ENCODE assay signal across 1 cellular context in the genomic region with DNA sequence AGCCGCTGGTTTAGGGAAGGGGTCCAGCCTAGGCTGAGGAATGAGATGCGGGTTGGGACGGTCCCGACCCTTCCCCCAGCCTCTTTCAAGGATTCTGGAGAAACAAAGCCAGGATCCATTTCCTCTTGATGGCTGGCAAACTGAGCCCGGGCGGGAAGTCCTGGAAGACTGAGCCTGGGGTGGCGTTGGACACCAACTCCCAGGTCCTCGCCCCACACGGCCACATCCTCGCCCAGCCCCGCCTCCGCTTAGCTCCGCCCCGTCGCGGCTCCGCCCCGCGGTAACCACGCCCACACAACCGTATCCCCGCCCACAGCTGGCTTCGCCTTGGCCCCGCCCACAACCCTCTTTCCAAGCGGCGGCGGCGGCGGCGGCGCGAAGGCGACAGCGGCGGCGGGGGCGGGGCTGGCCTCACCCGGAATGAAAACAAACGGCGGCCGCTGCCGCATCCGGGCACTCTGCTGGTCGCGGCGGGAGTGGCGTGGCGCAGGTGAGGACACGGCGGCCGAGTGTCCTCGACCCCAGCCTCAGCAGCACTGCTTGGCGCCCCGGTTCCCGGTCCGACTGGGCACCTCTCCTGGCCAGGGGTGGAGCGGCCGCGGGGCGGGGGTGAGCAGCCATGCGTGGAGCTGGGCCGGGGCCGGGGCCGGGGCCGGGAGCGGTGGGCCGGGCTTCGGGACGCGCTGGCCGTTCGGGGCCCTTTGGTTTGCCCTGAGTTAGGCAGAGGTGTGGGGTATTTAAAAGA.
A peak's percentile ranks its signal among the peaks of the same experiment; 100 is the strongest.
TF ChIP-seq lines count a peak whose summit lies in the region.

Gene NUB1 (plus strand): TSS at position 456 of the 745 bp plus-strand sequence. CDS start 3,538 bp downstream, outside the sequence.

TF ChIP-seq in GM12878, 131 proteins besides CTCF, POLR2A, EP300 and RAD21 (continued from another document):
- TF ChIP-seq SMC3 (IDR thresholded peaks at IDR 0.05; ENCODE audit: borderline replicate concordance, low read length) (no peak), ZSCAN29 (IDR thresholded peaks at IDR 0.05) (no peak), HDAC6 (IDR thresholded peaks at IDR 0.05; ENCODE audit: unreplicated experiment) (no peak), MEF2B (IDR thresholded peaks at IDR 0.05; ENCODE audit: partially characterized antibody, poor library complexity, severe bottlenecking) (no peak), ETV6 (conservative IDR thresholded peaks at IDR 0.05 in 1 of 2, IDR thresholded peaks at IDR 0.05 in 1 of 2; ENCODE audit: borderline replicate concordance in 1 of 2, low read depth in 1 of 2) (no peak), CBFB (IDR thresholded peaks at IDR 0.05; ENCODE audit: low read depth) (no peak), PAX5 (IDR thresholded peaks at IDR 0.05; ENCODE audit: borderline replicate concordance, low read depth, low read length) (peak; percentile 77; the same call in 1 of the 2 replicates), IKZF2 (IDR thresholded peaks at IDR 0.05) (no peak), TCF3 (IDR thresholded peaks at IDR 0.05; ENCODE audit: borderline replicate concordance, insufficient read depth, low read depth, low read length) (no peak), BHLHE40 (IDR thresholded peaks at IDR 0.05; ENCODE audit: borderline replicate concordance in 1 of 2, low read depth in 2 of 2, low read length in 1 of 2) (peak in 1 of 2 experiments; percentile 54; a peak in 2 of 4 replicates), IKZF1 (conservative IDR thresholded peaks at IDR 0.05) (peak; percentile 61), JUNB (IDR thresholded peaks at IDR 0.05) (no peak), NFXL1 (IDR thresholded peaks at IDR 0.05; ENCODE audit: borderline replicate concordance) (no peak), CREM (IDR thresholded peaks at IDR 0.05; ENCODE audit: low read depth) (0 out of 2 replicates have a peak, but pooled peaks have one; percentile 19), SREBF2 (IDR thresholded peaks at IDR 0.05; ENCODE audit: low read length) (no peak), CREB1 (IDR thresholded peaks at IDR 0.05; ENCODE audit: low read depth) (peak; percentile 32; the same call in 1 of the 2 replicates), TARDBP (IDR thresholded peaks at IDR 0.05; ENCODE audit: borderline replicate concordance) (no peak), GABPA (IDR thresholded peaks at IDR 0.05; ENCODE audit: low read depth) (peak; percentile 84), BMI1 (IDR thresholded peaks at IDR 0.05; ENCODE audit: borderline replicate concordance) (no peak), ELK1 (IDR thresholded peaks at IDR 0.05; ENCODE audit: low read depth, low read length) (no peak), POU2F2 (IDR thresholded peaks at IDR 0.05; ENCODE audit: borderline replicate concordance, low read depth, low read length) (0 out of 3 replicates have a peak, but pooled peaks have one; percentile 17), CEBPZ (IDR thresholded peaks at IDR 0.05; ENCODE audit: low read depth, low read length) (no peak), NBN (IDR thresholded peaks at IDR 0.05) (no peak), NR2F1 (conservative IDR thresholded peaks at IDR 0.05) (0 out of 2 replicates have a peak, but pooled peaks have one; percentile 27)
- TF ChIP-seq, protein P1, sequence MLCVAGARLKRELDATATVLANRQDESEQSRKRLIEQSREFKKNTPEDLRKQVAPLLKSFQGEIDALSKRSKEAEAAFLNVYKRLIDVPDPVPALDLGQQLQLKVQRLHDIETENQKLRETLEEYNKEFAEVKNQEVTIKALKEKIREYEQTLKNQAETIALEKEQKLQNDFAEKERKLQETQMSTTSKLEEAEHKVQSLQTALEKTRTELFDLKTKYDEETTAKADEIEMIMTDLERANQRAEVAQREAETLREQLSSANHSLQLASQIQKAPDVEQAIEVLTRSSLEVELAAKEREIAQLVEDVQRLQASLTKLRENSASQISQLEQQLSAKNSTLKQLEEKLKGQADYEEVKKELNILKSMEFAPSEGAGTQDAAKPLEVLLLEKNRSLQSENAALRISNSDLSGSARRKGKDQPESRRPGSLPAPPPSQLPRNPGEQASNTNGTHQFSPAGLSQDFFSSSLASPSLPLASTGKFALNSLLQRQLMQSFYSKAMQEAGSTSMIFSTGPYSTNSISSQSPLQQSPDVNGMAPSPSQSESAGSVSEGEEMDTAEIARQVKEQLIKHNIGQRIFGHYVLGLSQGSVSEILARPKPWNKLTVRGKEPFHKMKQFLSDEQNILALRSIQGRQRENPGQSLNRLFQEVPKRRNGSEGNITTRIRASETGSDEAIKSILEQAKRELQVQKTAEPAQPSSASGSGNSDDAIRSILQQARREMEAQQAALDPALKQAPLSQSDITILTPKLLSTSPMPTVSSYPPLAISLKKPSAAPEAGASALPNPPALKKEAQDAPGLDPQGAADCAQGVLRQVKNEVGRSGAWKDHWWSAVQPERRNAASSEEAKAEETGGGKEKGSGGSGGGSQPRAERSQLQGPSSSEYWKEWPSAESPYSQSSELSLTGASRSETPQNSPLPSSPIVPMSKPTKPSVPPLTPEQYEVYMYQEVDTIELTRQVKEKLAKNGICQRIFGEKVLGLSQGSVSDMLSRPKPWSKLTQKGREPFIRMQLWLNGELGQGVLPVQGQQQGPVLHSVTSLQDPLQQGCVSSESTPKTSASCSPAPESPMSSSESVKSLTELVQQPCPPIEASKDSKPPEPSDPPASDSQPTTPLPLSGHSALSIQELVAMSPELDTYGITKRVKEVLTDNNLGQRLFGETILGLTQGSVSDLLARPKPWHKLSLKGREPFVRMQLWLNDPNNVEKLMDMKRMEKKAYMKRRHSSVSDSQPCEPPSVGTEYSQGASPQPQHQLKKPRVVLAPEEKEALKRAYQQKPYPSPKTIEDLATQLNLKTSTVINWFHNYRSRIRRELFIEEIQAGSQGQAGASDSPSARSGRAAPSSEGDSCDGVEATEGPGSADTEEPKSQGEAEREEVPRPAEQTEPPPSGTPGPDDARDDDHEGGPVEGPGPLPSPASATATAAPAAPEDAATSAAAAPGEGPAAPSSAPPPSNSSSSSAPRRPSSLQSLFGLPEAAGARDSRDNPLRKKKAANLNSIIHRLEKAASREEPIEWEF (IDR thresholded peaks at IDR 0.05; ENCODE audit: insufficient replicate concordance, low read depth, low read length), result no peak
- TF ChIP-seq, protein P2, sequence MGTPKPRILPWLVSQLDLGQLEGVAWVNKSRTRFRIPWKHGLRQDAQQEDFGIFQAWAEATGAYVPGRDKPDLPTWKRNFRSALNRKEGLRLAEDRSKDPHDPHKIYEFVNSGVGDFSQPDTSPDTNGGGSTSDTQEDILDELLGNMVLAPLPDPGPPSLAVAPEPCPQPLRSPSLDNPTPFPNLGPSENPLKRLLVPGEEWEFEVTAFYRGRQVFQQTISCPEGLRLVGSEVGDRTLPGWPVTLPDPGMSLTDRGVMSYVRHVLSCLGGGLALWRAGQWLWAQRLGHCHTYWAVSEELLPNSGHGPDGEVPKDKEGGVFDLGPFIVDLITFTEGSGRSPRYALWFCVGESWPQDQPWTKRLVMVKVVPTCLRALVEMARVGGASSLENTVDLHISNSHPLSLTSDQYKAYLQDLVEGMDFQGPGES (IDR thresholded peaks at IDR 0.05), result no peak
- TF ChIP-seq, protein P3, sequence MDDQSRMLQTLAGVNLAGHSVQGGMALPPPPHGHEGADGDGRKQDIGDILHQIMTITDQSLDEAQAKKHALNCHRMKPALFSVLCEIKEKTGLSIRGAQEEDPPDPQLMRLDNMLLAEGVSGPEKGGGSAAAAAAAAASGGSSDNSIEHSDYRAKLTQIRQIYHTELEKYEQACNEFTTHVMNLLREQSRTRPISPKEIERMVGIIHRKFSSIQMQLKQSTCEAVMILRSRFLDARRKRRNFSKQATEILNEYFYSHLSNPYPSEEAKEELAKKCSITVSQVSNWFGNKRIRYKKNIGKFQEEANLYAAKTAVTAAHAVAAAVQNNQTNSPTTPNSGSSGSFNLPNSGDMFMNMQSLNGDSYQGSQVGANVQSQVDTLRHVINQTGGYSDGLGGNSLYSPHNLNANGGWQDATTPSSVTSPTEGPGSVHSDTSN (IDR thresholded peaks at IDR 0.05; ENCODE audit: insufficient replicate concordance, low read depth, low read length), result no peak
- TF ChIP-seq, protein P4, sequence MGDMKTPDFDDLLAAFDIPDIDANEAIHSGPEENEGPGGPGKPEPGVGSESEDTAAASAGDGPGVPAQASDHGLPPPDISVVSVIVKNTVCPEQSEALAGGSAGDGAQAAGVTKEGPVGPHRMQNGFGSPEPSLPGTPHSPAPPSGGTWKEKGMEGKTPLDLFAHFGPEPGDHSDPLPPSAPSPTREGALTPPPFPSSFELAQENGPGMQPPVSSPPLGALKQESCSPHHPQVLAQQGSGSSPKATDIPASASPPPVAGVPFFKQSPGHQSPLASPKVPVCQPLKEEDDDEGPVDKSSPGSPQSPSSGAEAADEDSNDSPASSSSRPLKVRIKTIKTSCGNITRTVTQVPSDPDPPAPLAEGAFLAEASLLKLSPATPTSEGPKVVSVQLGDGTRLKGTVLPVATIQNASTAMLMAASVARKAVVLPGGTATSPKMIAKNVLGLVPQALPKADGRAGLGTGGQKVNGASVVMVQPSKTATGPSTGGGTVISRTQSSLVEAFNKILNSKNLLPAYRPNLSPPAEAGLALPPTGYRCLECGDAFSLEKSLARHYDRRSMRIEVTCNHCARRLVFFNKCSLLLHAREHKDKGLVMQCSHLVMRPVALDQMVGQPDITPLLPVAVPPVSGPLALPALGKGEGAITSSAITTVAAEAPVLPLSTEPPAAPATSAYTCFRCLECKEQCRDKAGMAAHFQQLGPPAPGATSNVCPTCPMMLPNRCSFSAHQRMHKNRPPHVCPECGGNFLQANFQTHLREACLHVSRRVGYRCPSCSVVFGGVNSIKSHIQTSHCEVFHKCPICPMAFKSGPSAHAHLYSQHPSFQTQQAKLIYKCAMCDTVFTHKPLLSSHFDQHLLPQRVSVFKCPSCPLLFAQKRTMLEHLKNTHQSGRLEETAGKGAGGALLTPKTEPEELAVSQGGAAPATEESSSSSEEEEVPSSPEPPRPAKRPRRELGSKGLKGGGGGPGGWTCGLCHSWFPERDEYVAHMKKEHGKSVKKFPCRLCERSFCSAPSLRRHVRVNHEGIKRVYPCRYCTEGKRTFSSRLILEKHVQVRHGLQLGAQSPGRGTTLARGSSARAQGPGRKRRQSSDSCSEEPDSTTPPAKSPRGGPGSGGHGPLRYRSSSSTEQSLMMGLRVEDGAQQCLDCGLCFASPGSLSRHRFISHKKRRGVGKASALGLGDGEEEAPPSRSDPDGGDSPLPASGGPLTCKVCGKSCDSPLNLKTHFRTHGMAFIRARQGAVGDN (IDR thresholded peaks at IDR 0.05), result peak; percentile 72
